In the genomic region with DNA sequence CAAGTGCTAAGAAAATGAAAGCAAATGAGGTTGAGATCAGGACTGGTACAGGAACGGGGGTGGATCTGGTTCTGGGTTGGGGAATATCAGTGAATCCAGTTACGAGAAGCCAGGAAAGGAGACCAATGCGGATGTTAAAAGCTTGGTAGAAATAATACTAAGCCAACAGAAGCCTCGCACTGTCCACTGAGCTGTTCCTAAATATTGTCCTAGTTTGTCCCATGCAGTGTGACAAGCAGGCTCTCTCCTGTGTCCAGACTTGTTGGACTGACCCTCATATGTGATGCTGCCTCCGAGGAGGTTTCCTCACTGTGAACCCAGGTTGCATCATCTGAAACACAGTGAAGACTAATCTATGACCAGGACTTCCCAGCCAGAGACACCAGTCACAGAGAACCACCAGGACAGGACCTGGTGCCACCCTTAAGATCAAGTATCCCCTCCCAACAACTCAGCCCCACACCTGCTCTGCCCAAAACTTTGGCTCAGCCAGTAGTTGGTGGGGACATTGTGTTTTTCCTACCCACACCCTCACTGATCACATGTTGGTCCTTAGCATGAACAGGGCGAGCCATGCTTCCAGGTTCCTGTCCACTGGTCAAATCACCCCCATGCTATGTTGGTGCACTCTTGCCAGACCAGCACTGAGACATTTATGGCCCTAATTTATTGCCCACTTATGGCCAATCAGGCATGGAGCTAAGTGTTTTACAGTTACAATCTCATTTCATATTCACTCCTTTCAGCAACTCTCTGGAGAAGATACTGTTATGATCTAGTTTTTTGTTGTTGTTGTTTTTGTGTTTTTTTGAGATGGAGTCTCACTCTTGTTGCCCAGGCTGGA, we compare ENCODE assay signal across 26 cellular contexts. TPM values are rescaled to one million over a fixed set of nuclear protein-coding genes. Genes with fewer than 3 reads are reported as not detected.
DNase-seq lines count a peak whose midpoint lies in the region; ATAC-seq, FAIRE-seq and TF ChIP-seq lines count a peak whose summit lies in the region.
"Had no signal": no experiment of that assay in that cellular context is flagged by ENCODE, and none has a peak within 500 bp of the region (broad histone marks: within the 10 kb centered on the region; RNA-seq: fewer than 3 reads in every experiment).

No MANE protein-coding gene starts in this region.

- 55% methylated on average over 6 of the region's 6 CpGs for WGBS in HepG2 (ENCODE audit: low lambda C conversion rate)

- H3K4me2 ChIP-seq in HCT116 (ENCODE audit: low read length), result no peak overlapping the region
- peak overlapping the region; percentile 35; the same call in 1 of the 2 replicates for H3K4me2 ChIP-seq in HepG2 (ENCODE audit: low read depth, low read length)

- no peak overlapping the region for H3K9ac ChIP-seq in HCT116 (ENCODE audit: low read length)
- H3K9ac ChIP-seq in HepG2 (ENCODE audit: insufficient read depth, low read depth, low read length), result no peak overlapping the region

- H3K9me3 ChIP-seq in HCT116 (ENCODE audit: control insufficient read depth in 1 of 2, insufficient read depth in 1 of 2, low read depth in 1 of 2, low read length in 2 of 2) (no peaks in the 10 kb centered on the region), HepG2 (ENCODE audit: low read length) (no peaks in the 10 kb centered on the region)
- H3K9me3 ChIP-seq: pancreas, right lobe of liver had no signal

- no peaks in the 10 kb centered on the region for H3K9me2 ChIP-seq in HCT116 (ENCODE audit: insufficient read depth)

- H3K4me1 ChIP-seq in HCT116 (ENCODE audit: control insufficient read depth in 1 of 2, insufficient read depth in 2 of 2, low read length in 2 of 2) (no peaks in the 10 kb centered on the region), HepG2 (ENCODE audit: insufficient read depth, low read length) (peaks cover 26% of the 10 kb centered on the region)
- H3K4me1 ChIP-seq: pancreas, right lobe of liver had no signal

- FAIRE-seq in HepG2 (lab: Jason Lieb, UNC), result peak; percentile 18
- FAIRE-seq: pancreas had no signal

- TF ChIP-seq CTCF in AG10803 (conservative IDR thresholded peaks at IDR 0.05; ENCODE audit: low read length) (no peak), HCT116 (IDR thresholded peaks at IDR 0.05 in 2 of 3, conservative IDR thresholded peaks at IDR 0.05 in 1 of 3; ENCODE audit: borderline replicate concordance in 1 of 3, insufficient read depth in 1 of 3, low read depth in 2 of 3, low read length in 2 of 3) (no peak), HepG2 (CRISPR knock-in tag; IDR thresholded peaks at IDR 0.05) (no peak)

- H3K4me3 ChIP-seq in AG10803 (ENCODE audit: low read length) (no peak overlapping the region), HCT116 (replicated peaks in 1 of 2; ENCODE audit: low read depth in 1 of 2, low read length in 2 of 2) (no peak overlapping the region), HepG2 (replicated peaks in 1 of 3; ENCODE audit: insufficient read depth in 1 of 3, low read depth in 2 of 3, low read length in 3 of 3) (peak overlapping the region in 1 of 3 experiments; percentile 1; a peak in 1 of 6 replicates)
- H3K4me3 ChIP-seq: pancreas, right lobe of liver, SK-N-MC had no signal

- ATAC-seq in HCT116, result no peak
- peak; percentile 73 for ATAC-seq in HepG2
- ATAC-seq in HG02885 (IDR thresholded peaks at IDR 0.05; ENCODE audit: poor library complexity, unreplicated experiment), result no peak
- no peak for ATAC-seq in HG03342 (IDR thresholded peaks at IDR 0.05; ENCODE audit: unreplicated experiment)
- ATAC-seq: activated CD8-positive, alpha-beta T cell treated with anti-CD3 and anti-CD28 coated beads for 36 hours; naive thymus-derived CD8-positive, alpha-beta T cell; pancreas had no signal

- H3K27ac ChIP-seq in HCT116 (ENCODE audit: low read depth, low read length) (no peak overlapping the region), HepG2 (ENCODE audit: extremely low read length, insufficient read depth, low read length) (no peak overlapping the region)
- H3K27ac ChIP-seq: pancreas, right lobe of liver, SK-N-MC had no signal

- 0 out of 4 replicates have a peak, but pooled peaks of 1 of the 2 experiments have one; percentile 5 for TF ChIP-seq EP300 in HepG2 (IDR thresholded peaks at IDR 0.05; ENCODE audit: low read depth in 2 of 2, low read length in 2 of 2)
- TF ChIP-seq EP300 in HepG2 (CRISPR knock-in tag; IDR thresholded peaks at IDR 0.05; ENCODE audit: borderline replicate concordance), result no peak

- TF ChIP-seq RAD21 in HCT116 (IDR thresholded peaks at IDR 0.05; ENCODE audit: low read depth) (no peak), HepG2 (CRISPR knock-in tag; IDR thresholded peaks at IDR 0.05) (no peak)

- in situ Hi-C loops in HepG2 (cut with HindIII; ENCODE audit: extremely low pct_ligation_motif_present, low pct_unique_long_range_greater_than_20kb), result no loop called here

- H3K36me3 ChIP-seq in HCT116 (ENCODE audit: control insufficient read depth in 1 of 2, insufficient read depth in 2 of 2, low read length in 2 of 2), result no peaks in the 10 kb centered on the region
- no peaks in the 10 kb centered on the region for H3K36me3 ChIP-seq in HepG2 (replicated peaks in 1 of 2; ENCODE audit: control insufficient read depth in 1 of 2, insufficient read depth in 2 of 2, low read length in 2 of 2)
- H3K36me3 ChIP-seq: pancreas, right lobe of liver had no signal

- no peak for TF ChIP-seq POLR2A in HCT116 (IDR thresholded peaks at IDR 0.05; ENCODE audit: borderline replicate concordance, extremely low read depth, insufficient read depth, insufficient read length)
- TF ChIP-seq POLR2A in HepG2 (IDR thresholded peaks at IDR 0.05; ENCODE audit: insufficient read depth in 1 of 2, low read depth in 2 of 2, low read length in 2 of 2), result no peak

- intact Hi-C loops in HCT116 (cut with micrococcal nuclease) (no loop called here), HepG2 (cut with micrococcal nuclease; ENCODE audit: unreplicated experiment) (no loop called here)

- RAD21 ChIA-PET in HCT116 (lab: Charles Lee; ENCODE audit: low non-redundant PET in 1 of 2, low total read pairs in 2 of 2, uncharacterized antibody in 2 of 2, unreplicated experiment in 2 of 2), result no interaction called here

- CTCF ChIA-PET in HCT116 (lab: Charles Lee), result interaction anchor here (1.5 kb wide), 1 partner anchor 166 kb away, joined by 3 read pairs; no protein-coding TSS in a partner anchor
- CTCF ChIA-PET in HepG2 (lab: Yijun Ruan, JAX; ENCODE audit: low intra/inter-chr PET ratio, low total read pairs), result no interaction called here

- POLR2A ChIA-PET in HCT116 (lab: Charles Lee), result no interaction called here
- POLR2A ChIA-PET in HepG2 (lab: Yijun Ruan, JAX), result no interaction called here

- BruUV-seq in HCT116 (replicated peaks; lab: Mats Ljungman, UMichigan) (no TSS peak), HepG2 (replicated peaks; lab: Mats Ljungman, UMichigan) (no TSS peak)

- no peak overlapping the region for H2AFZ ChIP-seq in HCT116 (ENCODE audit: low read depth, low read length, poor library complexity, severe bottlenecking)
- peak overlapping the region; percentile 45 for H2AFZ ChIP-seq in HepG2 (ENCODE audit: low read length)

- H4K20me1 ChIP-seq in HCT116 (ENCODE audit: insufficient read depth) (no peaks in the 10 kb centered on the region), HepG2 (ENCODE audit: insufficient read depth, low read length) (no peaks in the 10 kb centered on the region; the same call in 1 of the 2 replicates)

- H3K79me2 ChIP-seq in HCT116 (ENCODE audit: insufficient read depth, low read length) (no peaks in the 10 kb centered on the region), HepG2 (ENCODE audit: insufficient read depth, low read length) (no peaks in the 10 kb centered on the region)

- H3K27me3 ChIP-seq in HCT116 (ENCODE audit: insufficient read depth, low read length) (no peaks in the 10 kb centered on the region; the same call in 1 of the 2 replicates), HepG2 (ENCODE audit: control insufficient read depth in 1 of 2, insufficient read depth in 2 of 2, low read length in 2 of 2) (peaks cover 0 to 21% of the 10 kb centered on the region in 2 experiments; a peak in 1 of 5 replicates)
- H3K27me3 ChIP-seq: pancreas, right lobe of liver had no signal

- DNase-seq in AG10803 (ENCODE audit: low read depth) (peak; percentile 16), HCT116 (ENCODE audit: low read depth, low spot score) (peak; percentile 28), SW480 (ENCODE audit: low spot score) (peak; percentile 20), HepG2 (ENCODE audit: low spot score) (peak; percentile 29), nucleus accumbens (lab: John Stamatoyannopoulos, UW) (no peak), amniotic stem cell (lab: John Stamatoyannopoulos, UW) (no peak)
- DNase-seq: activated CD8-positive, alpha-beta T cell treated with anti-CD3 and anti-CD28 coated beads for 36 hours; amygdala; CD4-positive, CD25-positive, alpha-beta regulatory T cell; central memory CD4-positive, alpha-beta T cell; foreskin melanocyte; H7; hypothalamus; islet precursor cell; mesenchymal stem cell; naive thymus-derived CD8-positive, alpha-beta T cell; NCI-H146; pancreas; right lobe of liver; stimulated activated CD4-positive, alpha-beta T cell treated with anti-CD3 and anti-CD28 coated beads, Interleukin-15, amount 100 ng/mL, for 24 hours; T-helper 9 cell had no signal

TF ChIP-seq in HepG2, 621 proteins besides CTCF, POLR2A, EP300 and RAD21 (continues in another document):
- no peak for TF ChIP-seq ZNF83 (CRISPR knock-in tag; IDR thresholded peaks at IDR 0.05; ENCODE audit: borderline replicate concordance)

RNA-seq across cellular contexts. Expression of gene SCNN1B, which starts 32.6 kb away (rescaled TPM):
- 0.37 TPM for total RNA-seq in HCT116 (2021; ENCODE audit: unreplicated experiment)
- polyA plus RNA-seq in HCT116 (2012), result 0.07 and 0.14 TPM in 2 replicates
- not detected in 2 replicates for total RNA-seq in HepG2 (2016; rRNA removed; fragmentation: Illumina TruSeq; extraction: Trizol)
- total RNA-seq in HepG2 (2016; cell fraction: cytosol; rRNA removed; fragmentation: Illumina TruSeq; extraction: Trizol; ENCODE audit: low read depth), result not detected in 2 replicates
- not detected in 2 replicates for total RNA-seq in HepG2 (2016; cell fraction: insoluble cytoplasmic fraction; rRNA removed; fragmentation: Illumina TruSeq; extraction: Trizol)
- not detected in 2 replicates for total RNA-seq in HepG2 (2016; cell fraction: membrane; rRNA removed; fragmentation: Illumina TruSeq; extraction: Trizol)
- not detected in 2 replicates for total RNA-seq in HepG2 (2016; cell fraction: nucleus; rRNA removed; fragmentation: Illumina TruSeq; extraction: Trizol)
- polyA plus RNA-seq in HepG2 (2011; rRNA removed), result not detected in 2 replicates
- not detected in 2 replicates for polyA plus RNA-seq in HepG2 (2011; cell fraction: cytosol; rRNA removed)
- polyA plus RNA-seq in HepG2 (2011; cell fraction: nucleus; rRNA removed), result not detected in 2 replicates
- polyA plus RNA-seq in HepG2 (2012), result not detected in 2 replicates
- polyA plus RNA-seq in HepG2 (2016; cell fraction: cytosol; fragmentation: Illumina TruSeq; extraction: Trizol; ENCODE audit: low read depth), result not detected in 2 replicates
- not detected in 2 replicates for polyA plus RNA-seq in HepG2 (2016; cell fraction: insoluble cytoplasmic fraction; fragmentation: Illumina TruSeq; extraction: Trizol; ENCODE audit: low read depth)
- polyA plus RNA-seq in HepG2 (2016; cell fraction: membrane; fragmentation: Illumina TruSeq; extraction: Trizol; ENCODE audit: low read depth), result not detected in 2 replicates
- polyA plus RNA-seq in HepG2 (2016; cell fraction: nucleus; fragmentation: Illumina TruSeq; extraction: Trizol; ENCODE audit: insufficient read depth, low read depth), result not detected in 2 replicates
- polyA minus RNA-seq in HepG2 (2011; rRNA and poly(A)+ RNA removed; ENCODE audit: low replicate concordance), result not detected in 2 replicates
- not detected in 2 replicates for polyA minus RNA-seq in HepG2 (2011; cell fraction: cytosol; rRNA and poly(A)+ RNA removed)
- not detected in 2 replicates for polyA minus RNA-seq in HepG2 (2011; cell fraction: nucleus; rRNA and poly(A)+ RNA removed)
- total RNA-seq: activated CD8-positive, alpha-beta T cell treated with anti-CD3 and anti-CD28 coated beads for 36 hours; CD4-positive, CD25-positive, alpha-beta regulatory T cell; naive thymus-derived CD8-positive, alpha-beta T cell; RPMI7951; temporal lobe had no signal
- polyA plus RNA-seq: CD4-positive, CD25-positive, alpha-beta regulatory T cell; naive thymus-derived CD8-positive, alpha-beta T cell had no signal

Comparison
In these comparisons a context has a peak if more than half of its experiments do, and no peak if none do; other contexts are left out.
1. DNase-seq: peak in AG10803 (single experiment), HCT116 (single experiment), SW480 (single experiment) and HepG2 (single experiment); none in nucleus accumbens (0 of 56) and amniotic stem cell (single experiment).